ENCODE assay signal across 21 cellular contexts in genomic region chrX:27619459-27619858, GRCh38. TPM values are rescaled to one million over a fixed set of nuclear protein-coding genes. Genes with fewer than 3 reads are reported as not detected.
"Had no signal": no experiment of that assay in that cellular context is flagged by ENCODE, and none has a peak within 500 bp of the region (broad histone marks: within the 10 kb centered on the region; RNA-seq: fewer than 3 reads in every experiment).

No MANE protein-coding gene starts in this region.

- DNase-seq: activated B cell treated with CpG ODN at 0.5 μM for 24 hours; activated CD4-positive, alpha-beta T cell treated with anti-CD3 and anti-CD28 coated beads for 1 hour; activated CD4-positive, alpha-beta T cell treated with anti-CD3 and anti-CD28 coated beads, Interleukin-2, amount 10 ng/mL, durations not matched to agents 24 days and 14 days; activated CD4-positive, alpha-beta T cell treated with anti-CD3 and anti-CD28 coated beads, Interleukin-2, amount 50 U/mL, for 48 hours; activated effector memory CD4-positive, alpha-beta T cell treated with anti-CD3 and anti-CD28 coated beads, Interleukin-2, amount 50 U/mL, for 16 hours; activated naive CD4-positive, alpha-beta T cell treated with Interleukin-2 at 50 U/mL for 16 hours; activated naive CD8-positive, alpha-beta T cell treated with anti-CD3 and anti-CD28 coated beads, Interleukin-2, amount 50 U/mL, for 24 hours; activated T-cell treated with anti-CD3 and anti-CD28 coated beads, Interleukin-2, amount 50 U/mL, for 4 hours; amniotic stem cell; MG63; NCI-H1092 treated with DMSO at 0.1 percent for 48 hours; NCI-H1417 treated with DMSO at 0.1 percent for 48 hours; NCI-H2029 treated with DMSO at 0.1 percent for 48 hours; NCI-H345; PC-9; SHP77 treated with DMSO at 0.1 percent for 48 hours; T-helper 17 cell; T-helper 9 cell had no signal

- H3K27ac ChIP-seq: ascending aorta, cardiac muscle cell, PC-9 had no signal

- H3K4me1 ChIP-seq: ascending aorta had no signal

- H3K4me3 ChIP-seq: ascending aorta, cardiac muscle cell, MG63, PC-9 had no signal

- H3K27me3 ChIP-seq: ascending aorta, cardiac muscle cell, MG63 had no signal

- ATAC-seq: activated naive CD4-positive, alpha-beta T cell treated with anti-CD3 and anti-CD28 coated beads, Interleukin-2, amount 50 U/mL, for 72 hours; activated naive CD8-positive, alpha-beta T cell treated with anti-CD3 and anti-CD28 coated beads, Interleukin-2, amount 50 U/mL, for 24 hours; activated T-cell treated with anti-CD3 and anti-CD28 coated beads, Interleukin-2, amount 50 U/mL, for 4 hours; T-helper 17 cell had no signal

RNA-seq across cellular contexts. Expression of gene DCAF8L2, which starts 29.3 kb away (rescaled TPM):
- total RNA-seq: activated B cell treated with CpG ODN at 0.5 μM for 24 hours; activated CD4-positive, alpha-beta T cell treated with anti-CD3 and anti-CD28 coated beads, Interleukin-2, amount 10 ng/mL, durations not matched to agents 24 days and 14 days; activated naive CD4-positive, alpha-beta T cell treated with anti-CD3 and anti-CD28 coated beads, Interleukin-2, amount 50 U/mL, for 72 hours; activated T-cell treated with anti-CD3 and anti-CD28 coated beads, Interleukin-2, amount 50 U/mL, for 4 hours; ascending aorta; cardiac muscle cell; T-helper 17 cell had no signal
- polyA plus RNA-seq: cardiac muscle cell had no signal
